10 cellular contexts compared by ENCODE assay signal in the genomic region with DNA sequence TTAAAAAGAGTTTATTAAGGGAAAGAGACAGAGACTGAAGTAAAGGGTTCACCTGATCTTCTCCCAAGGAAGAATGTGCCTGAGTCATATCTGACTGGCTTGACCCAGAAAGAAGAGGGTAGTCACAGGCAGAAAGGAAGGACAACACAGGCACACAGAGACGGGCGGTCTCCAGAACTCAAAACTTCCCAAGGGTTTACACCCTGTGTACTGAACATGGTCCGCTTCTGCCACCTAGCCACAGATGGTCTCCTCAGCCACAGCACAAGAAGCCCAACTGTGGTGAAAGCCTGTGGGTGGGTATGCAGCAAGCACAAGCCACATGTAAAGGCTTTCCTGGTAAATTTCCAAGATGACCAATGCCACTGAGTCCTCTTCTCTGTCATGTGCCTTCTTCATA. TPM values are rescaled to one million over a fixed set of nuclear protein-coding genes. Genes with fewer than 3 reads are reported as not detected.
DNase-seq lines count a peak whose midpoint lies in the region; ATAC-seq and TF ChIP-seq lines count a peak whose summit lies in the region.
"Had no signal": no experiment of that assay in that cellular context is flagged by ENCODE, and none has a peak within 500 bp of the region (broad histone marks: within the 10 kb centered on the region; RNA-seq: fewer than 3 reads in every experiment).

No MANE protein-coding gene starts in this region.

- H3K27me3 ChIP-seq in RWPE2 (ENCODE audit: insufficient read depth, poor library complexity, severe bottlenecking): no peaks in the 10 kb centered on the region
- no peaks in the 10 kb centered on the region for H3K27me3 ChIP-seq in gastrocnemius medialis
- no peaks in the 10 kb centered on the region for H3K27me3 ChIP-seq in CD8-positive, alpha-beta memory T cell (ENCODE audit: insufficient read depth, low read length, poor library complexity, severe bottlenecking)

- H3K9me3 ChIP-seq in RWPE2 (ENCODE audit: severe bottlenecking) (no peaks in the 10 kb centered on the region), gastrocnemius medialis (no peaks in the 10 kb centered on the region)
- H3K9me3 ChIP-seq in CD8-positive, alpha-beta memory T cell (ENCODE audit: low read length): no peaks in the 10 kb centered on the region

- DNase-seq in DMS53 (lab: John Stamatoyannopoulos, UW) (peak; percentile 45), DMS53 treated with DMSO at 0.1 percent for 48 hours (lab: John Stamatoyannopoulos, UW; ENCODE audit: unreplicated experiment) (no peak), RWPE2 (ENCODE audit: low spot score) (no peak), fibroblast of peridontal ligament (ENCODE audit: extremely low read depth) (peak; percentile 30), gastrocnemius medialis (no peak)
- DNase-seq in CD8-positive, alpha-beta memory T cell: no peak
- DNase-seq: activated gamma-delta T cell treated with Interleukin-2 at 50 U/mL for 16 hours; stimulated activated CD4-positive, alpha-beta T cell treated with anti-CD3 and anti-CD28 coated beads, Interleukin-2, amount 100 ng/mL, for 48 hours had no signal

- no peaks in the 10 kb centered on the region for H3K9me3 Mint-ChIP-seq in CD8-positive, alpha-beta memory T cell

- CTCF ChIA-PET in CD8-positive, alpha-beta memory T cell (lab: Charles Lee): interaction anchor here (2.1 kb wide), 1 partner anchor 18 kb away, joined by 5 read pairs; the partner anchor contains the start of gene UNC5CL

- H3K27me3 Mint-ChIP-seq in CD8-positive, alpha-beta memory T cell: peaks cover 2 to 3% of the 10 kb centered on the region in 2 donors

- POLR2A ChIA-PET in CD8-positive, alpha-beta memory T cell (lab: Charles Lee): no interaction called here

- TF ChIP-seq CTCF in RWPE2 (IDR thresholded peaks at IDR 0.05; ENCODE audit: poor library complexity, severe bottlenecking) (peak; percentile 57), gastrocnemius medialis (IDR thresholded peaks at IDR 0.05 in 4 of 5, conservative IDR thresholded peaks at IDR 0.05 in 1 of 5) (peak in 2 of 5 experiments; percentile 29 to 31)

- peaks cover 25% of the 10 kb centered on the region for H3K4me1 ChIP-seq in RWPE2 (ENCODE audit: insufficient read depth, poor library complexity, severe bottlenecking)
- H3K4me1 ChIP-seq in gastrocnemius medialis: peaks cover 0 to 8% of the 10 kb centered on the region in 2 donors
- H3K4me1 ChIP-seq in CD8-positive, alpha-beta memory T cell (ENCODE audit: insufficient read depth, low read length): no peaks in the 10 kb centered on the region

- no peaks in the 10 kb centered on the region for H3K36me3 ChIP-seq in RWPE2 (ENCODE audit: low read depth)
- H3K36me3 ChIP-seq in gastrocnemius medialis: no peaks in the 10 kb centered on the region
- no peaks in the 10 kb centered on the region for H3K36me3 ChIP-seq in CD8-positive, alpha-beta memory T cell (ENCODE audit: insufficient read depth, low read length)

- peaks cover 0 to 5% (median 0%) of the 10 kb centered on the region in 3 donors for H3K36me3 Mint-ChIP-seq in CD8-positive, alpha-beta memory T cell

- ATAC-seq in RWPE2 (ENCODE audit: low read depth): peak; percentile 72
- peak; percentile 84 to 87 for ATAC-seq in gastrocnemius medialis
- no peak for ATAC-seq in GM21717 (IDR thresholded peaks at IDR 0.05; ENCODE audit: unreplicated experiment)
- no peak for ATAC-seq in HG02885 (IDR thresholded peaks at IDR 0.05; ENCODE audit: poor library complexity, unreplicated experiment)

- no peak overlapping the region for H3K27ac Mint-ChIP-seq in CD8-positive, alpha-beta memory T cell

- intact Hi-C loops in gastrocnemius medialis (cut with DNase I; ENCODE audit: low total_unique reads): loop anchor here (10.0 kb wide), 1 partner anchor 1037 kb away; no protein-coding TSS in a partner anchor

- H3K4me3 ChIP-seq in RWPE2 (ENCODE audit: severe bottlenecking) (no peak overlapping the region), gastrocnemius medialis (no peak overlapping the region)
- H3K4me3 ChIP-seq in CD8-positive, alpha-beta memory T cell (ENCODE audit: low read length): no peak overlapping the region

- in situ Hi-C loops in gastrocnemius medialis (cut with MboI; ENCODE audit: low sequenced_read_pairs in 4 of 4): loop anchor here (5.0 to 25.0 kb wide), 4 partner anchors 125 to 1667 kb away; no protein-coding TSS in a partner anchor

- H3K4me1 Mint-ChIP-seq in CD8-positive, alpha-beta memory T cell: no peaks in the 10 kb centered on the region

- TF ChIP-seq POLR2A in gastrocnemius medialis (IDR thresholded peaks at IDR 0.05): no peak

- no peak overlapping the region for H3K4me3 Mint-ChIP-seq in CD8-positive, alpha-beta memory T cell

- H3K27ac ChIP-seq in RWPE2 (ENCODE audit: poor library complexity, severe bottlenecking) (peak overlapping the region; percentile 61), gastrocnemius medialis (peak overlapping the region in 1 of 4 donors; percentile 29)
- H3K27ac ChIP-seq in CD8-positive, alpha-beta memory T cell (ENCODE audit: low read depth, low read length): no peak overlapping the region

RNA-seq across cellular contexts. Expression of gene UNC5CL, which starts 17.2 kb away (rescaled TPM):
- total RNA-seq in gastrocnemius medialis: under 1 TPM; 0.20 to 0.52 (median 0.29) TPM
- total RNA-seq in CD8-positive, alpha-beta memory T cell: 1 to 10 TPM; 1.1 to 1.8 TPM
- 0.40 TPM for polyA plus RNA-seq in CD8-positive, alpha-beta memory T cell

RNA-seq across cellular contexts. Expression of gene TSPO2, which starts 20.4 kb away (rescaled TPM):
- total RNA-seq in gastrocnemius medialis: not detected
- not detected for total RNA-seq in CD8-positive, alpha-beta memory T cell
- polyA plus RNA-seq in CD8-positive, alpha-beta memory T cell: not detected

RNA-seq across cellular contexts. Expression of gene APOBEC2, which starts 31.2 kb away (rescaled TPM):
- total RNA-seq in gastrocnemius medialis: 100 to 1,000 TPM in 2 of 4 donors, 10 to 100 TPM in 2; 93.9 to 315 (median 106) TPM
- not detected for total RNA-seq in CD8-positive, alpha-beta memory T cell
- not detected for polyA plus RNA-seq in CD8-positive, alpha-beta memory T cell

RNA-seq across cellular contexts. Expression of gene OARD1, which starts 50.3 kb away (rescaled TPM):
- total RNA-seq in gastrocnemius medialis: 10 to 100 TPM; 14.3 to 20.2 (median 15.1) TPM
- 10 to 100 TPM; 41.9 to 42.9 TPM for total RNA-seq in CD8-positive, alpha-beta memory T cell
- 51.1 TPM for polyA plus RNA-seq in CD8-positive, alpha-beta memory T cell

RNA-seq across cellular contexts. Expression of gene NFYA, which starts 50.9 kb away (rescaled TPM):
- 10 to 100 TPM in 2 of 4 donors, 1 to 10 TPM in 2; 7.2 to 11.6 (median 9.7) TPM for total RNA-seq in gastrocnemius medialis
- 10 to 100 TPM; 34.5 to 34.9 TPM for total RNA-seq in CD8-positive, alpha-beta memory T cell
- 26.3 TPM for polyA plus RNA-seq in CD8-positive, alpha-beta memory T cell

Comparison
In these comparisons a context has a peak if more than half of its experiments do, and no peak if none do; other contexts are left out.
1. DNase-seq: peak in DMS53 (single experiment) and fibroblast of peridontal ligament (single experiment); none in DMS53 treated with DMSO at 0.1 percent for 48 hours (single experiment), RWPE2 (single experiment), gastrocnemius medialis (0 of 2) and CD8-positive, alpha-beta memory T cell (0 of 5).
2. ATAC-seq: peak in RWPE2 (single experiment) and gastrocnemius medialis (2 of 2); none in GM21717 (single experiment) and HG02885 (single experiment).
3. RNA of gene APOBEC2, which starts 31.2 kb away (total RNA-seq): 93.9 to 315 TPM in gastrocnemius medialis; not detected in CD8-positive, alpha-beta memory T cell; every median in the first group is over 10 times any median in the second.